In the genomic region with DNA sequence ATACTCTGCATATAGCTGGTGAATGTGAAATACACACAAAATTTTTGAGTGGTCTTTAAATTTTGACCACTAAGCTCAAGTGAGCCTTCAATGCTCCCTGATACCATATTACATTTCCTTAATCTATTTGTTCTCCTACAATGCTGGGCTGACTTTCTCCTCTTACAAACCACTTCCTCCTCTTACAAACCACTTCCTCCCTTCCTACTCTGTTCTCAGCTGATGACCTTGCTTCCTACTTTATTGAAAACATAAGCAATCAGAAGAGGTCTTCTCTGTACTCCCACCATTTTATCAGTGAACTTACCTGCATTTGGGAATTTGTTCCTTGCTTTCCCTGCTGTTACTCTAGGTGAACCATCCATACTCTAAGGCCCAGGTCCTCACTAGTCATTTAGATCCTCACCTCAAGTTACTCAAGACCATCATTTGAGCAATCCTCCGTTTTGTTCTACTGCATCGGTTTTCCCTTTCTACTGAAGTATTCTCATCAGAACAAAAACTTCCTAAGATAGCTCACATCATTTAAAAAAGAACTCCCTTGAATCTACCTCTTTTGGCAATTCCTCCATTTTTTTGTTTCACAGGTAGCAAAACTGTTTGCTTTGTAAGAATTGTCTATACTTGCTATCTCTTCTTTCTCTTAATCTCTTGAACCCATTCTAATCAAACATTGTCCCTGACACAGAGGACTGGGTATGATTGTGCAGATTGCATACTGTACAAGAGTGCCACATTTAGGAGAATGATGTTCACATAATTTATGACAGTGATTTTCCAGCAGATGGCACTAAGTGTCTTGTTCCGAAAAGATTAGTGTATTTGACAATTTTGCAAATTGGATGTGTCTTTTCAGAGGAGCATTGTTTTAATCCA, we compare ENCODE assay signal across 8 cellular contexts.
DNase-seq lines count a peak whose midpoint lies in the region; ATAC-seq and TF ChIP-seq lines count a peak whose summit lies in the region.

No MANE protein-coding gene starts in this region.

- peak; percentile 28 for DNase-seq in NCI-H748 (lab: John Stamatoyannopoulos, UW; ENCODE audit: unreplicated experiment)
- DNase-seq in NCI-H748 treated with DMSO at 0.1 percent for 48 hours (lab: John Stamatoyannopoulos, UW): no peak
- peak; percentile 33 for DNase-seq in RPMI8226
- no peak for DNase-seq in dorsolateral prefrontal cortex
- DNase-seq in myocyte (ENCODE audit: low read depth): peak; percentile 56

- TF ChIP-seq CTCF in dorsolateral prefrontal cortex (IDR thresholded peaks at IDR 0.05 in 54 of 56, conservative IDR thresholded peaks at IDR 0.05 in 2 of 56; ENCODE audit: low read depth in 1 of 56, partially characterized antibody in 56 of 56): peak; percentile 30 to 82 (median 62)

- peak overlapping the region in 1 of 59 donors; percentile 22 for H3K27ac ChIP-seq in dorsolateral prefrontal cortex

- ATAC-seq in HG03460 (IDR thresholded peaks at IDR 0.05; ENCODE audit: unreplicated experiment) (peak; percentile 52), GM19467 (IDR thresholded peaks at IDR 0.05; ENCODE audit: unreplicated experiment) (no peak), GM21515 (IDR thresholded peaks at IDR 0.05; ENCODE audit: unreplicated experiment) (no peak)

- intact Hi-C loops in dorsolateral prefrontal cortex (cut with DNase I): loop anchor here (2.0 to 10.0 kb wide), 4 partner anchors 63 to 575 kb away; no protein-coding TSS in a partner anchor

- no peak overlapping the region for H3K4me3 ChIP-seq in dorsolateral prefrontal cortex

- no peaks in the 10 kb centered on the region for H3K27me3 ChIP-seq in dorsolateral prefrontal cortex

Comparison
In these comparisons a context has a peak if more than half of its experiments do, and no peak if none do; other contexts are left out.
1. DNase-seq: peak in NCI-H748 (single experiment), RPMI8226 (single experiment) and myocyte (single experiment); none in NCI-H748 treated with DMSO at 0.1 percent for 48 hours (single experiment) and dorsolateral prefrontal cortex (0 of 10).